Comparison of ENCODE assay signal across 11 cellular contexts in genomic region chr6:164106345-164106769, GRCh38.
A peak's percentile ranks its signal among the peaks of the same experiment; 100 is the strongest.
DNase-seq lines count a peak whose midpoint lies in the region; ATAC-seq and TF ChIP-seq lines count a peak whose summit lies in the region.
"Had no signal": no experiment of that assay in that cellular context is flagged by ENCODE, and none has a peak within 500 bp of the region (broad histone marks: within the 10 kb centered on the region; RNA-seq: fewer than 3 reads in every experiment).

No MANE protein-coding gene starts in this region.

- POLR2A ChIA-PET in T-cell (lab: Charles Lee), result no interaction called here

- no peak overlapping the region for H3K4me3 Mint-ChIP-seq in T-cell

- peaks cover 13 to 26% of the 10 kb centered on the region in 2 donors for H3K27me3 Mint-ChIP-seq in T-cell

- CTCF ChIA-PET in T-cell (lab: Charles Lee), result interaction anchor here in 1 of 2 donors (0.6 kb wide), 1 partner anchor 1199 kb away, joined by 3 read pairs; no protein-coding TSS in a partner anchor

- H3K9me3 Mint-ChIP-seq in T-cell, result peaks cover 0 to 10% (median 0%) of the 10 kb centered on the region in 3 donors

- peaks cover 0 to 5% (median 2%) of the 10 kb centered on the region in 3 donors for H3K4me1 Mint-ChIP-seq in T-cell

- no peak overlapping the region for H3K27ac Mint-ChIP-seq in T-cell

- peak; percentile 50 for TF ChIP-seq CTCF in cardiac fibroblast (IDR thresholded peaks at IDR 0.05; ENCODE audit: low read depth, low read length)

- no peak overlapping the region for H3K4me3 ChIP-seq in cardiac fibroblast (replicated peaks in 1 of 2; ENCODE audit: low read depth in 2 of 2, low read length in 2 of 2)
- H3K4me3 ChIP-seq: lung had no signal

- ATAC-seq in HG02763 (IDR thresholded peaks at IDR 0.05; ENCODE audit: unreplicated experiment), result no peak
- no peak for ATAC-seq in T-cell (replicated peaks in 1 of 4)

- no peaks in the 10 kb centered on the region for H3K36me3 Mint-ChIP-seq in T-cell

- DNase-seq in Daoy (ENCODE audit: low read depth), result peak; percentile 66
- peak; percentile 24 for DNase-seq in HK-2 (ENCODE audit: unreplicated experiment)
- DNase-seq in cardiac fibroblast (ENCODE audit: low read depth in 2 of 2), result peak; percentile 28 to 40
- peak; percentile 75 for DNase-seq in myocyte (ENCODE audit: low read depth)
- no peak for DNase-seq in SHP77 treated with DMSO at 0.1 percent for 48 hours (lab: John Stamatoyannopoulos, UW)
- DNase-seq in activated T-cell treated with anti-CD3 and anti-CD28 coated beads for 4 hours, result no peak
- no peak for DNase-seq in T-cell
- DNase-seq: activated naive CD4-positive, alpha-beta T cell; NCI-H1417 treated with DMSO at 0.1 percent for 48 hours had no signal

Comparison
In these comparisons a context has a peak if more than half of its experiments do, and no peak if none do; other contexts are left out.
1. DNase-seq: peak in Daoy (single experiment), HK-2 (single experiment), cardiac fibroblast (2 of 2) and myocyte (single experiment); none in SHP77 treated with DMSO at 0.1 percent for 48 hours (single experiment), activated T-cell treated with anti-CD3 and anti-CD28 coated beads for 4 hours (single experiment) and T-cell (0 of 34).